In genomic region chr7:94514917-94515316, GRCh38 we compare ENCODE assay signal across 21 cellular contexts. TPM values are rescaled to one million over a fixed set of nuclear protein-coding genes. Genes with fewer than 3 reads are reported as not detected.
DNase-seq lines count a peak whose midpoint lies in the region; ATAC-seq, FAIRE-seq and TF ChIP-seq lines count a peak whose summit lies in the region.
"Had no signal": no experiment of that assay in that cellular context is flagged by ENCODE, and none has a peak within 500 bp of the region (broad histone marks: within the 10 kb centered on the region; RNA-seq: fewer than 3 reads in every experiment).

No MANE protein-coding gene starts in this region.

- no peaks in the 10 kb centered on the region for H3K9me3 ChIP-seq in CD4-positive, CD25-positive, alpha-beta regulatory T cell (ENCODE audit: control insufficient read depth in 2 of 2, low read length in 2 of 2)
- H3K9me3 ChIP-seq in HUES6 (ENCODE audit: control insufficient read depth, insufficient read depth, low read depth, low read length) (no peaks in the 10 kb centered on the region), kidney (ENCODE audit: control insufficient read depth in 1 of 2, low read length in 2 of 2) (no peaks in the 10 kb centered on the region)
- H3K9me3 ChIP-seq: heart right ventricle, left lung, thoracic aorta had no signal

- no peak for TF ChIP-seq CTCF in VCaP (conservative IDR thresholded peaks at IDR 0.05)
- TF ChIP-seq CTCF in kidney (IDR thresholded peaks at IDR 0.05; ENCODE audit: borderline replicate concordance, extremely low read depth, insufficient read depth) = no peak

- peaks cover 49 to 64% (median 58%) of the 10 kb centered on the region in 4 donors for H3K4me1 Mint-ChIP-seq in CD4-positive, CD25-positive, alpha-beta regulatory T cell

- no peaks in the 10 kb centered on the region for H3K9me3 Mint-ChIP-seq in CD4-positive, CD25-positive, alpha-beta regulatory T cell
- H3K9me3 Mint-ChIP-seq: activated CD8-positive, alpha-beta T cell treated with anti-CD3 and anti-CD28 coated beads for 36 hours; HFFc6; naive thymus-derived CD4-positive, alpha-beta T cell had no signal

- peaks cover 13% of the 10 kb centered on the region for H3K36me3 Mint-ChIP-seq in CD4-positive, CD25-positive, alpha-beta regulatory T cell

- H3K4me1 ChIP-seq in CD4-positive, CD25-positive, alpha-beta regulatory T cell (ENCODE audit: control insufficient read depth, insufficient read depth, low read length, poor library complexity, severe bottlenecking) = peaks cover 27% of the 10 kb centered on the region
- H3K4me1 ChIP-seq in HUES6 (ENCODE audit: control insufficient read depth, insufficient read depth, low read length) (peaks cover 43% of the 10 kb centered on the region), kidney (ENCODE audit: control insufficient read depth in 1 of 2, insufficient read depth in 1 of 2, low read depth in 1 of 2, low read length in 2 of 2) (peaks cover 0 to 9% of the 10 kb centered on the region in 2 donors)

- H3K27ac Mint-ChIP-seq in CD4-positive, CD25-positive, alpha-beta regulatory T cell = peak overlapping the region in 1 of 3 donors; percentile 68
- H3K27ac Mint-ChIP-seq: activated CD8-positive, alpha-beta T cell treated with anti-CD3 and anti-CD28 coated beads for 36 hours; HFFc6 had no signal

- ATAC-seq in CD4-positive, CD25-positive, alpha-beta regulatory T cell (ENCODE audit: low read depth in 2 of 2) = no peak
- ATAC-seq: activated CD8-positive, alpha-beta T cell treated with anti-CD3 and anti-CD28 coated beads for 36 hours; heart right ventricle; left lung; naive thymus-derived CD4-positive, alpha-beta T cell had no signal

- peak overlapping the region; percentile 13 for H3K4me3 ChIP-seq in CD4-positive, CD25-positive, alpha-beta regulatory T cell (ENCODE audit: low read depth, low read length)
- H3K4me3 ChIP-seq in HUES6 (ENCODE audit: low read depth, low read length) (no peak overlapping the region), kidney (ENCODE audit: low read length in 2 of 2) (no peak overlapping the region)
- H3K4me3 ChIP-seq: heart right ventricle, left lung, thoracic aorta had no signal

- H3K27ac ChIP-seq in CD4-positive, CD25-positive, alpha-beta regulatory T cell (ENCODE audit: insufficient read depth, low read length, poor library complexity, severe bottlenecking) = no peak overlapping the region
- H3K27ac ChIP-seq in HUES6 (ENCODE audit: low read depth, low read length) (0 out of 2 replicates have a peak overlapping the region, but pooled peaks have one; percentile 47), VCaP (peak overlapping the region; percentile 100; the same call in 1 of the 2 replicates), kidney (ENCODE audit: low read depth in 2 of 2, low read length in 2 of 2) (no peak overlapping the region)
- H3K27ac ChIP-seq: epithelial cell of prostate, heart right ventricle, thoracic aorta had no signal

- intact Hi-C loops in kidney (cut with DNase I) = no loop called here

- no peaks in the 10 kb centered on the region for H3K27me3 ChIP-seq in CD4-positive, CD25-positive, alpha-beta regulatory T cell (ENCODE audit: control insufficient read depth, insufficient read depth, low read length)
- no peaks in the 10 kb centered on the region for H3K27me3 ChIP-seq in HUES6 (ENCODE audit: control insufficient read depth, insufficient read depth, low read length)
- H3K27me3 ChIP-seq: heart right ventricle, left lung had no signal

- FAIRE-seq in kidney (lab: Jason Lieb, UNC) = peak; percentile 83

- no peaks in the 10 kb centered on the region for H3K27me3 Mint-ChIP-seq in CD4-positive, CD25-positive, alpha-beta regulatory T cell
- H3K27me3 Mint-ChIP-seq: activated CD8-positive, alpha-beta T cell treated with anti-CD3 and anti-CD28 coated beads for 36 hours; naive thymus-derived CD4-positive, alpha-beta T cell had no signal

- peaks cover 8% of the 10 kb centered on the region for H3K36me3 ChIP-seq in CD4-positive, CD25-positive, alpha-beta regulatory T cell (ENCODE audit: control insufficient read depth, insufficient read depth, low read length)
- no peaks in the 10 kb centered on the region for H3K36me3 ChIP-seq in HUES6 (ENCODE audit: control insufficient read depth, insufficient read depth, low read length)
- no peaks in the 10 kb centered on the region for H3K36me3 ChIP-seq in kidney (ENCODE audit: control insufficient read depth in 1 of 2, insufficient read depth in 2 of 2, low read length in 2 of 2)
- H3K36me3 ChIP-seq: left lung, thoracic aorta had no signal

- H3K9ac ChIP-seq in HUES6 (ENCODE audit: low read length) (no peak overlapping the region), kidney (ENCODE audit: low read length in 2 of 2) (no peak overlapping the region)

- peak overlapping the region in 1 of 4 donors; percentile 66 for H3K4me3 Mint-ChIP-seq in CD4-positive, CD25-positive, alpha-beta regulatory T cell
- H3K4me3 Mint-ChIP-seq: activated CD8-positive, alpha-beta T cell treated with anti-CD3 and anti-CD28 coated beads for 36 hours; HFFc6 had no signal

- no peak for DNase-seq in CD4-positive, CD25-positive, alpha-beta regulatory T cell
- DNase-seq in kidney (no peak), DMS153 treated with DMSO at 0.1 percent for 48 hours (lab: John Stamatoyannopoulos, UW; ENCODE audit: unreplicated experiment) (no peak), OCI-M2 (lab: John Stamatoyannopoulos, UW; ENCODE audit: unreplicated experiment) (no peak), NCI-H2196 treated with DMSO at 0.1 percent for 48 hours (lab: John Stamatoyannopoulos, UW; ENCODE audit: unreplicated experiment) (no peak)
- DNase-seq: activated CD4-positive, CD25-positive, alpha-beta regulatory T cell treated with anti-CD3 and anti-CD28 coated beads, Interleukin-2, amount 50 U/mL, for 72 hours; activated CD8-positive, alpha-beta T cell treated with anti-CD3 and anti-CD28 coated beads for 36 hours; activated effector memory CD4-positive, alpha-beta T cell treated with anti-CD3 and anti-CD28 coated beads, Interleukin-2, amount 50 U/mL, for 16 hours; heart right ventricle; HFFc6; left lung; naive thymus-derived CD4-positive, alpha-beta T cell; NCI-H526; retina; stimulated activated CD4-positive, alpha-beta T cell treated with anti-CD3 and anti-CD28 coated beads, Interleukin-12 subunit alpha, Interleukin-12 subunit beta, amount 100 ng/mL, for 4 hours; stimulated activated CD4-positive, alpha-beta T cell treated with anti-CD3 and anti-CD28 coated beads, Interleukin-4, amount 100 ng/mL, for 24 hours; stimulated activated naive CD4-positive, alpha-beta T cell treated with Interleukin-2 at 50 U/mL for 16 hours had no signal

RNA-seq across cellular contexts. Expression of gene CASD1, which starts 5.3 kb away (rescaled TPM):
- total RNA-seq in CD4-positive, CD25-positive, alpha-beta regulatory T cell = 21.8 TPM
- polyA plus RNA-seq in CD4-positive, CD25-positive, alpha-beta regulatory T cell = 10 to 100 TPM in 1 of 4 donors, 1 to 10 TPM in 3; 7.8 to 10.9 (median 8.6) TPM
- total RNA-seq in kidney = 22.8 TPM
- 10.8 TPM for polyA plus RNA-seq in kidney (ENCODE audit: insufficient read depth, low read depth, low replicate concordance)

Comparison
In these comparisons a context has a peak if more than half of its experiments do, and no peak if none do; other contexts are left out.
1. H3K27ac ChIP-seq: peak in HUES6 (single experiment) and VCaP (single experiment); none in CD4-positive, CD25-positive, alpha-beta regulatory T cell (single experiment) and kidney (0 of 2).